Comparison of ENCODE assay signal across 20 cellular contexts in genomic region chr6:137763861-137764260, GRCh38.
DNase-seq lines count a peak whose midpoint lies in the region; ATAC-seq and TF ChIP-seq lines count a peak whose summit lies in the region.
"Had no signal": no experiment of that assay in that cellular context is flagged by ENCODE, and none has a peak within 500 bp of the region (broad histone marks: within the 10 kb centered on the region; RNA-seq: fewer than 3 reads in every experiment).

No MANE protein-coding gene starts in this region.

- peaks cover 59% of the 10 kb centered on the region; the same call in 1 of the 2 replicates for H3K4me1 Mint-ChIP-seq in HFFc6 (ENCODE audit: low read depth)

- H3K9me3 ChIP-seq in trophoblast cell (ENCODE audit: insufficient read depth, low read depth, low read length): no peaks in the 10 kb centered on the region
- H3K9me3 ChIP-seq: BE2C, HAP-1, SK-N-SH had no signal

- H3K4me1 ChIP-seq in trophoblast cell (ENCODE audit: control insufficient read depth in 1 of 2, insufficient read depth in 2 of 2, low read length in 2 of 2): peaks cover 0 to 9% of the 10 kb centered on the region in 2 experiments
- H3K4me1 ChIP-seq: BE2C, HAP-1 had no signal

- H3K9me3 Mint-ChIP-seq in HFFc6: peaks cover 11% of the 10 kb centered on the region
- H3K9me3 Mint-ChIP-seq: CD4-positive, alpha-beta T cell; IgD-negative memory B cell had no signal

- H3K79me2 ChIP-seq in trophoblast cell (ENCODE audit: control insufficient read depth, insufficient read depth, low read length, poor library complexity): no peaks in the 10 kb centered on the region

- peak overlapping the region; percentile 50; the same call in 1 of the 2 replicates for H3K27ac Mint-ChIP-seq in HFFc6
- H3K27ac Mint-ChIP-seq: CD4-positive, alpha-beta T cell; IgD-negative memory B cell had no signal

- no peak overlapping the region for H3K4me2 ChIP-seq in trophoblast cell (ENCODE audit: low read length)
- H3K4me2 ChIP-seq: SK-N-SH had no signal

- DNase-seq in HFFc6: no peak
- peak; percentile 12 for DNase-seq in RWPE1 (ENCODE audit: low spot score)
- DNase-seq in epithelial cell of esophagus (ENCODE audit: low read depth): peak; percentile 71
- peak in 1 of 2 donors; percentile 55 for DNase-seq in trophoblast cell
- DNase-seq in OCI-M2 (lab: John Stamatoyannopoulos, UW; ENCODE audit: unreplicated experiment): no peak
- DNase-seq in Kasumi-1 (lab: John Stamatoyannopoulos, UW): no peak
- DNase-seq: BE2C; CD4-positive, alpha-beta T cell; DMS79; NCI-H1417 treated with DMSO at 0.1 percent for 48 hours; NCI-H2029 treated with DMSO at 0.1 percent for 48 hours; NCI-H2171 treated with DMSO at 0.1 percent for 48 hours; NCI-H446 treated with DMSO at 0.1 percent for 48 hours; NCI-H82; SHP77; SK-N-SH had no signal

- H3K4me3 Mint-ChIP-seq in HFFc6: no peak overlapping the region
- H3K4me3 Mint-ChIP-seq: CD4-positive, alpha-beta T cell; IgD-negative memory B cell had no signal

- CTCF ChIA-PET in RWPE1 (lab: Yijun Ruan, JAX): no interaction called here

- no peak overlapping the region for H4K91ac ChIP-seq in trophoblast cell (ENCODE audit: low read depth, low read length)

- H2AFZ ChIP-seq in trophoblast cell (ENCODE audit: insufficient read depth, low read length, poor library complexity): no peak overlapping the region

- no peaks in the 10 kb centered on the region for H3K27me3 ChIP-seq in trophoblast cell (ENCODE audit: insufficient read depth, low read length)
- H3K27me3 ChIP-seq: BE2C had no signal

- ATAC-seq in GM19035 (IDR thresholded peaks at IDR 0.05; ENCODE audit: unreplicated experiment): no peak
- ATAC-seq: Panc1 had no signal

- no peak overlapping the region for H2BK120ac ChIP-seq in trophoblast cell (ENCODE audit: insufficient read depth, low read length, poor library complexity)

- POLR2A ChIA-PET in RWPE1 (lab: Yijun Ruan, JAX; ENCODE audit: low non-redundant PET): no interaction called here

- TF ChIP-seq CTCF in HFFc6 (IDR thresholded peaks at IDR 0.05) (no peak), RWPE1 (conservative IDR thresholded peaks at IDR 0.05; ENCODE audit: low read depth) (no peak), epithelial cell of esophagus (IDR thresholded peaks at IDR 0.05; ENCODE audit: insufficient read depth, low read depth, low read length, missing control alignments) (no peak)

- H4K12ac ChIP-seq in trophoblast cell (ENCODE audit: low read depth, low read length): no peak overlapping the region

- H3K14ac ChIP-seq in trophoblast cell (ENCODE audit: low read length): no peak overlapping the region

- no peak overlapping the region for H2BK12ac ChIP-seq in trophoblast cell (ENCODE audit: low read length)

- no CpG with 5 or more reads among the region's 1 CpG for WGBS in trophoblast cell (ENCODE audit: extremely low coverage, insufficient coverage, insufficient read length)

- no peak overlapping the region for H3K23ac ChIP-seq in trophoblast cell (ENCODE audit: low read length)

- no peak overlapping the region for H2AK5ac ChIP-seq in trophoblast cell (ENCODE audit: low read length)

- H2BK5ac ChIP-seq in trophoblast cell (ENCODE audit: low read depth, low read length, poor library complexity): no peak overlapping the region

- no peaks in the 10 kb centered on the region for H3K36me3 ChIP-seq in trophoblast cell (ENCODE audit: control insufficient read depth in 1 of 2, insufficient read depth in 2 of 2, low read length in 2 of 2)
- H3K36me3 ChIP-seq: BE2C, HAP-1 had no signal

- peaks cover 2% of the 10 kb centered on the region for H3K79me1 ChIP-seq in trophoblast cell (ENCODE audit: low read length)

- H3K4ac ChIP-seq in trophoblast cell (ENCODE audit: low read depth, low read length): no peak overlapping the region

- H3K18ac ChIP-seq in trophoblast cell (ENCODE audit: low read length): no peak overlapping the region

- peaks cover 1% of the 10 kb centered on the region for H3K27me3 Mint-ChIP-seq in HFFc6 (ENCODE audit: insufficient read depth)
- H3K27me3 Mint-ChIP-seq: CD4-positive, alpha-beta T cell had no signal

- H3K27ac ChIP-seq in RWPE1 (no peak overlapping the region), trophoblast cell (ENCODE audit: low read depth, low read length) (peak overlapping the region; percentile 2)

- no peak overlapping the region for H3K9ac ChIP-seq in trophoblast cell (ENCODE audit: low read length)
- H3K9ac ChIP-seq: SK-N-SH had no signal

- H4K8ac ChIP-seq in trophoblast cell (ENCODE audit: low read depth, low read length): no peak overlapping the region

- peaks cover 6% of the 10 kb centered on the region; the same call in 1 of the 2 replicates for H3K36me3 Mint-ChIP-seq in HFFc6 (ENCODE audit: low read depth)

- no peak overlapping the region for H3K4me3 ChIP-seq in epithelial cell of esophagus (ENCODE audit: low read length)
- no peak overlapping the region for H3K4me3 ChIP-seq in trophoblast cell (ENCODE audit: low read depth, low read length)
- H3K4me3 ChIP-seq: HAP-1 had no signal

Comparison
In these comparisons a context has a peak if more than half of its experiments do, and no peak if none do; other contexts are left out.
1. DNase-seq: peak in RWPE1 (single experiment) and epithelial cell of esophagus (single experiment); none in HFFc6 (single experiment), OCI-M2 (single experiment) and Kasumi-1 (0 of 2).